ENCODE assay signal across 1 cellular context in genomic region chr14:50116221-50116956, GRCh38.
TF ChIP-seq lines count a peak whose summit lies in the region.

TSS of gene VCPKMT (minus strand) at chr14:50116572. CDS start at chr14:50116552, 20 bp downstream.

TF ChIP-seq in HCT116, 20 proteins besides CTCF, POLR2A, EP300 and RAD21 (continued from another document):
- TF ChIP-seq REST (IDR thresholded peaks at IDR 0.05; ENCODE audit: low read depth) (no peak), EZH2phosphoT487 (IDR thresholded peaks at IDR 0.05; ENCODE audit: borderline replicate concordance) (no peak), ELF1 (IDR thresholded peaks at IDR 0.05; ENCODE audit: borderline replicate concordance, low read depth) (peak; percentile 64), ZBTB33 (IDR thresholded peaks at IDR 0.05; ENCODE audit: extremely low read depth, insufficient replicate concordance, low read length) (peak; percentile 69), SRF (IDR thresholded peaks at IDR 0.05; ENCODE audit: low read depth) (peak; percentile 92), ZNF274 (IDR thresholded peaks at IDR 0.05; ENCODE audit: low read depth, low read length) (no peak), MAX (IDR thresholded peaks at IDR 0.05) (peak; percentile 86), EZH2 (IDR thresholded peaks at IDR 0.05) (no peak), CBX3 (IDR thresholded peaks at IDR 0.05; ENCODE audit: low read depth) (peak; percentile 49; the same call in 1 of the 2 replicates), CEBPB (IDR thresholded peaks at IDR 0.05; ENCODE audit: low read depth) (no peak), JUND (IDR thresholded peaks at IDR 0.05) (0 out of 2 replicates have a peak, but pooled peaks have one; percentile 3), ZFX (IDR thresholded peaks at IDR 0.05) (peak; percentile 44; the same call in 1 of the 2 replicates), SIN3A (IDR thresholded peaks at IDR 0.05; ENCODE audit: low read depth) (peak; percentile 61), SP1 (IDR thresholded peaks at IDR 0.05; ENCODE audit: low read depth) (peak; percentile 86), FOSL1 (IDR thresholded peaks at IDR 0.05; ENCODE audit: low read depth) (no peak), YY1 (IDR thresholded peaks at IDR 0.05; ENCODE audit: extremely low read depth, insufficient replicate concordance, low read depth, low read length) (peak; percentile 97)
